8 cellular contexts compared by ENCODE assay signal in genomic region chr20:50029697-50030428, GRCh38. TPM values are rescaled to one million over a fixed set of nuclear protein-coding genes. Genes with fewer than 3 reads are reported as not detected.
A peak's percentile ranks its signal among the peaks of the same experiment; 100 is the strongest.
DNase-seq lines count a peak whose midpoint lies in the region; ATAC-seq and TF ChIP-seq lines count a peak whose summit lies in the region.

No MANE protein-coding gene starts in this region.

- intact Hi-C loops in psoas muscle (cut with DNase I): loop anchor here in 1 of 2 donors (5.0 kb wide), 1 partner anchor 43 kb away; no protein-coding TSS in a partner anchor

- H3K4me3 ChIP-seq in foreskin fibroblast (ENCODE audit: low read depth in 1 of 2, low read length in 2 of 2) (no peak overlapping the region), psoas muscle (no peak overlapping the region)
- H3K4me3 ChIP-seq in effector memory CD4-positive, alpha-beta T cell (ENCODE audit: insufficient read depth, low read depth, low read length, poor library complexity, severe bottlenecking): no peak overlapping the region

- DNase-seq in EL (peak; percentile 95), SKM-1 treated with dmso at 0.1 percent for 144 hours (lab: John Stamatoyannopoulos, UW; ENCODE audit: unreplicated experiment) (peak; percentile 60), foreskin fibroblast (peak; percentile 90 to 93), psoas muscle (peak; percentile 77), DMS114 treated with DMSO at 0.1 percent for 48 hours (lab: John Stamatoyannopoulos, UW; ENCODE audit: unreplicated experiment) (no peak)
- no peak for DNase-seq in activated naive CD8-positive, alpha-beta T cell treated with anti-CD3 and anti-CD28 coated beads, Interleukin-2, amount 50 U/mL, for 24 hours
- DNase-seq in effector memory CD4-positive, alpha-beta T cell: no peak
- DNase-seq in activated CD4-positive, alpha-beta T cell treated with anti-CD3 and anti-CD28 coated beads, Interleukin-2, amount 50 U/mL, for 1 hour: no peak

- no peaks in the 10 kb centered on the region for H3K9me3 ChIP-seq in psoas muscle
- no peaks in the 10 kb centered on the region for H3K9me3 ChIP-seq in effector memory CD4-positive, alpha-beta T cell (ENCODE audit: control insufficient read depth, low read length)

- peak; percentile 72 to 83 (median 82) for ATAC-seq in psoas muscle
- ATAC-seq in activated naive CD8-positive, alpha-beta T cell treated with anti-CD3 and anti-CD28 coated beads, Interleukin-2, amount 50 U/mL, for 24 hours: no peak

- H3K4me1 Mint-ChIP-seq in activated naive CD8-positive, alpha-beta T cell treated with anti-CD3 and anti-CD28 coated beads, Interleukin-2, amount 50 U/mL, for 24 hours: no peaks in the 10 kb centered on the region

- H3K36me3 ChIP-seq in psoas muscle (ENCODE audit: insufficient read depth in 1 of 2, low read depth in 1 of 2): no peaks in the 10 kb centered on the region
- no peaks in the 10 kb centered on the region for H3K36me3 ChIP-seq in effector memory CD4-positive, alpha-beta T cell (ENCODE audit: control insufficient read depth, insufficient read depth, low read length)

- H3K27me3 Mint-ChIP-seq in activated naive CD8-positive, alpha-beta T cell treated with anti-CD3 and anti-CD28 coated beads, Interleukin-2, amount 50 U/mL, for 24 hours: peaks cover 4% of the 10 kb centered on the region

- H3K27me3 ChIP-seq in psoas muscle (ENCODE audit: insufficient read depth in 3 of 3, low read length in 2 of 3): no peaks in the 10 kb centered on the region
- H3K27me3 ChIP-seq in effector memory CD4-positive, alpha-beta T cell (replicated peaks; ENCODE audit: control insufficient read depth, insufficient read depth, low read length, poor library complexity, severe bottlenecking): no peaks in the 10 kb centered on the region

- H3K36me3 Mint-ChIP-seq in activated naive CD8-positive, alpha-beta T cell treated with anti-CD3 and anti-CD28 coated beads, Interleukin-2, amount 50 U/mL, for 24 hours (ENCODE audit: low read depth): no peaks in the 10 kb centered on the region

- WGBS in psoas muscle, 3 donors: 61 to 64% (median 61%) methylated on average over 19 of the region's 19 CpGs

- peaks cover 12% of the 10 kb centered on the region for H3K4me1 ChIP-seq in psoas muscle
- no peaks in the 10 kb centered on the region for H3K4me1 ChIP-seq in effector memory CD4-positive, alpha-beta T cell (ENCODE audit: control insufficient read depth, insufficient read depth, low read length, poor library complexity, severe bottlenecking)

- H3K9me3 Mint-ChIP-seq in activated naive CD8-positive, alpha-beta T cell treated with anti-CD3 and anti-CD28 coated beads, Interleukin-2, amount 50 U/mL, for 24 hours: no peaks in the 10 kb centered on the region

- H3K27ac ChIP-seq in psoas muscle: no peak overlapping the region
- no peak overlapping the region for H3K27ac ChIP-seq in effector memory CD4-positive, alpha-beta T cell (ENCODE audit: insufficient read depth, low read length, poor library complexity, severe bottlenecking)

- TF ChIP-seq CTCF in foreskin fibroblast (IDR thresholded peaks at IDR 0.05; ENCODE audit: low read depth, low read length) (no peak), psoas muscle (IDR thresholded peaks at IDR 0.05) (no peak)

- H3K27ac Mint-ChIP-seq in activated naive CD8-positive, alpha-beta T cell treated with anti-CD3 and anti-CD28 coated beads, Interleukin-2, amount 50 U/mL, for 24 hours: no peak overlapping the region

- no peak overlapping the region for H3K4me3 Mint-ChIP-seq in activated naive CD8-positive, alpha-beta T cell treated with anti-CD3 and anti-CD28 coated beads, Interleukin-2, amount 50 U/mL, for 24 hours

RNA-seq across cellular contexts. Expression of gene SNAI1, which starts 47.1 kb away (rescaled TPM):
- total RNA-seq in psoas muscle: 1 to 10 TPM in 2 of 4 donors, under 1 TPM in 2; 0.75 to 3.0 (median 1.9) TPM
- 1 to 10 TPM in 2 of 3 donors, under 1 TPM in 1; 0.49 to 4.6 (median 1.1) TPM for polyA plus RNA-seq in psoas muscle

Comparison
In these comparisons a context has a peak if more than half of its experiments do, and no peak if none do; other contexts are left out.
1. DNase-seq: peak in EL (single experiment), SKM-1 treated with dmso at 0.1 percent for 144 hours (single experiment), foreskin fibroblast (2 of 2) and psoas muscle (2 of 2); none in DMS114 treated with DMSO at 0.1 percent for 48 hours (single experiment), activated naive CD8-positive, alpha-beta T cell treated with anti-CD3 and anti-CD28 coated beads, Interleukin-2, amount 50 U/mL, for 24 hours (single experiment), effector memory CD4-positive, alpha-beta T cell (0 of 3) and activated CD4-positive, alpha-beta T cell treated with anti-CD3 and anti-CD28 coated beads, Interleukin-2, amount 50 U/mL, for 1 hour (single experiment).